In the genomic region with DNA sequence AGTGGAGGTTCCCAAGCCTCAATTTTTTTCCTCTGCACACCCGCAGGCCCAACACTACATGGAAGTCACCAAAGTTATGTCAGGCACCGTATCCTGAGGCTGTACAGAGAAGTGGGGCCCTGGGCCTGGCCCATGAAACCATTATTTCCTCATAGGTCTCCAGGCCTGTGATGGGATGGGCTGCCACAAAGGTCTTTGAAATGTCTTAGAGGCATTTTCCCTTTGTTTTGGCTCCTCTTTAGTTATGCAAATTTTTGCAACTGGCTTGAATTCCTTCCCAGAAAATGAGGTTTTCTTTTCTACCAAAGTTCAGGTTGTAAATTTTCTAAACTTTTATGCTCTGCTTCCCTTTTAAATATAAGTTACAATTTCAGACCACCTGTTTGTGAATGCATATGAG, we compare ENCODE assay signal across 1 cellular context.
TF ChIP-seq lines count a peak whose summit lies in the region.

No MANE protein-coding gene starts in this region.

TF ChIP-seq in H1, 55 proteins besides CTCF, POLR2A, EP300 and RAD21 (continued from another document):
- TF ChIP-seq, protein P1, sequence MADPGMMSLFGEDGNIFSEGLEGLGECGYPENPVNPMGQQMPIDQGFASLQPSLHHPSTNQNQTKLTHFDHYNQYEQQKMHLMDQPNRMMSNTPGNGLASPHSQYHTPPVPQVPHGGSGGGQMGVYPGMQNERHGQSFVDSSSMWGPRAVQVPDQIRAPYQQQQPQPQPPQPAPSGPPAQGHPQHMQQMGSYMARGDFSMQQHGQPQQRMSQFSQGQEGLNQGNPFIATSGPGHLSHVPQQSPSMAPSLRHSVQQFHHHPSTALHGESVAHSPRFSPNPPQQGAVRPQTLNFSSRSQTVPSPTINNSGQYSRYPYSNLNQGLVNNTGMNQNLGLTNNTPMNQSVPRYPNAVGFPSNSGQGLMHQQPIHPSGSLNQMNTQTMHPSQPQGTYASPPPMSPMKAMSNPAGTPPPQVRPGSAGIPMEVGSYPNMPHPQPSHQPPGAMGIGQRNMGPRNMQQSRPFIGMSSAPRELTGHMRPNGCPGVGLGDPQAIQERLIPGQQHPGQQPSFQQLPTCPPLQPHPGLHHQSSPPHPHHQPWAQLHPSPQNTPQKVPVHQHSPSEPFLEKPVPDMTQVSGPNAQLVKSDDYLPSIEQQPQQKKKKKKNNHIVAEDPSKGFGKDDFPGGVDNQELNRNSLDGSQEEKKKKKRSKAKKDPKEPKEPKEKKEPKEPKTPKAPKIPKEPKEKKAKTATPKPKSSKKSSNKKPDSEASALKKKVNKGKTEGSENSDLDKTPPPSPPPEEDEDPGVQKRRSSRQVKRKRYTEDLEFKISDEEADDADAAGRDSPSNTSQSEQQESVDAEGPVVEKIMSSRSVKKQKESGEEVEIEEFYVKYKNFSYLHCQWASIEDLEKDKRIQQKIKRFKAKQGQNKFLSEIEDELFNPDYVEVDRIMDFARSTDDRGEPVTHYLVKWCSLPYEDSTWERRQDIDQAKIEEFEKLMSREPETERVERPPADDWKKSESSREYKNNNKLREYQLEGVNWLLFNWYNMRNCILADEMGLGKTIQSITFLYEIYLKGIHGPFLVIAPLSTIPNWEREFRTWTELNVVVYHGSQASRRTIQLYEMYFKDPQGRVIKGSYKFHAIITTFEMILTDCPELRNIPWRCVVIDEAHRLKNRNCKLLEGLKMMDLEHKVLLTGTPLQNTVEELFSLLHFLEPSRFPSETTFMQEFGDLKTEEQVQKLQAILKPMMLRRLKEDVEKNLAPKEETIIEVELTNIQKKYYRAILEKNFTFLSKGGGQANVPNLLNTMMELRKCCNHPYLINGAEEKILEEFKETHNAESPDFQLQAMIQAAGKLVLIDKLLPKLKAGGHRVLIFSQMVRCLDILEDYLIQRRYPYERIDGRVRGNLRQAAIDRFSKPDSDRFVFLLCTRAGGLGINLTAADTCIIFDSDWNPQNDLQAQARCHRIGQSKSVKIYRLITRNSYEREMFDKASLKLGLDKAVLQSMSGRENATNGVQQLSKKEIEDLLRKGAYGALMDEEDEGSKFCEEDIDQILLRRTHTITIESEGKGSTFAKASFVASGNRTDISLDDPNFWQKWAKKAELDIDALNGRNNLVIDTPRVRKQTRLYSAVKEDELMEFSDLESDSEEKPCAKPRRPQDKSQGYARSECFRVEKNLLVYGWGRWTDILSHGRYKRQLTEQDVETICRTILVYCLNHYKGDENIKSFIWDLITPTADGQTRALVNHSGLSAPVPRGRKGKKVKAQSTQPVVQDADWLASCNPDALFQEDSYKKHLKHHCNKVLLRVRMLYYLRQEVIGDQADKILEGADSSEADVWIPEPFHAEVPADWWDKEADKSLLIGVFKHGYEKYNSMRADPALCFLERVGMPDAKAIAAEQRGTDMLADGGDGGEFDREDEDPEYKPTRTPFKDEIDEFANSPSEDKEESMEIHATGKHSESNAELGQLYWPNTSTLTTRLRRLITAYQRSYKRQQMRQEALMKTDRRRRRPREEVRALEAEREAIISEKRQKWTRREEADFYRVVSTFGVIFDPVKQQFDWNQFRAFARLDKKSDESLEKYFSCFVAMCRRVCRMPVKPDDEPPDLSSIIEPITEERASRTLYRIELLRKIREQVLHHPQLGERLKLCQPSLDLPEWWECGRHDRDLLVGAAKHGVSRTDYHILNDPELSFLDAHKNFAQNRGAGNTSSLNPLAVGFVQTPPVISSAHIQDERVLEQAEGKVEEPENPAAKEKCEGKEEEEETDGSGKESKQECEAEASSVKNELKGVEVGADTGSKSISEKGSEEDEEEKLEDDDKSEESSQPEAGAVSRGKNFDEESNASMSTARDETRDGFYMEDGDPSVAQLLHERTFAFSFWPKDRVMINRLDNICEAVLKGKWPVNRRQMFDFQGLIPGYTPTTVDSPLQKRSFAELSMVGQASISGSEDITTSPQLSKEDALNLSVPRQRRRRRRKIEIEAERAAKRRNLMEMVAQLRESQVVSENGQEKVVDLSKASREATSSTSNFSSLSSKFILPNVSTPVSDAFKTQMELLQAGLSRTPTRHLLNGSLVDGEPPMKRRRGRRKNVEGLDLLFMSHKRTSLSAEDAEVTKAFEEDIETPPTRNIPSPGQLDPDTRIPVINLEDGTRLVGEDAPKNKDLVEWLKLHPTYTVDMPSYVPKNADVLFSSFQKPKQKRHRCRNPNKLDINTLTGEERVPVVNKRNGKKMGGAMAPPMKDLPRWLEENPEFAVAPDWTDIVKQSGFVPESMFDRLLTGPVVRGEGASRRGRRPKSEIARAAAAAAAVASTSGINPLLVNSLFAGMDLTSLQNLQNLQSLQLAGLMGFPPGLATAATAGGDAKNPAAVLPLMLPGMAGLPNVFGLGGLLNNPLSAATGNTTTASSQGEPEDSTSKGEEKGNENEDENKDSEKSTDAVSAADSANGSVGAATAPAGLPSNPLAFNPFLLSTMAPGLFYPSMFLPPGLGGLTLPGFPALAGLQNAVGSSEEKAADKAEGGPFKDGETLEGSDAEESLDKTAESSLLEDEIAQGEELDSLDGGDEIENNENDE (IDR thresholded peaks at IDR 0.05; ENCODE audit: insufficient replicate concordance, low read length): no peak
- TF ChIP-seq BRCA1 (IDR thresholded peaks at IDR 0.05; ENCODE audit: low read depth, low read length): no peak
- TF ChIP-seq GABPA (IDR thresholded peaks at IDR 0.05; ENCODE audit: borderline replicate concordance, insufficient read depth, low read length): no peak
- TF ChIP-seq CBX5 (IDR thresholded peaks at IDR 0.05; ENCODE audit: low read depth, low read length): no peak
- TF ChIP-seq KDM1A (IDR thresholded peaks at IDR 0.05; ENCODE audit: borderline replicate concordance, low read length): no peak
- TF ChIP-seq, protein P2, sequence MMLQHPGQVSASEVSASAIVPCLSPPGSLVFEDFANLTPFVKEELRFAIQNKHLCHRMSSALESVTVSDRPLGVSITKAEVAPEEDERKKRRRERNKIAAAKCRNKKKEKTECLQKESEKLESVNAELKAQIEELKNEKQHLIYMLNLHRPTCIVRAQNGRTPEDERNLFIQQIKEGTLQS (IDR thresholded peaks at IDR 0.05; ENCODE audit: insufficient read depth, low read depth, low read length): no peak
- no peak for TF ChIP-seq ZNF274 (IDR thresholded peaks at IDR 0.05; ENCODE audit: borderline replicate concordance, extremely low read depth, low read length)
